In the genomic region with DNA sequence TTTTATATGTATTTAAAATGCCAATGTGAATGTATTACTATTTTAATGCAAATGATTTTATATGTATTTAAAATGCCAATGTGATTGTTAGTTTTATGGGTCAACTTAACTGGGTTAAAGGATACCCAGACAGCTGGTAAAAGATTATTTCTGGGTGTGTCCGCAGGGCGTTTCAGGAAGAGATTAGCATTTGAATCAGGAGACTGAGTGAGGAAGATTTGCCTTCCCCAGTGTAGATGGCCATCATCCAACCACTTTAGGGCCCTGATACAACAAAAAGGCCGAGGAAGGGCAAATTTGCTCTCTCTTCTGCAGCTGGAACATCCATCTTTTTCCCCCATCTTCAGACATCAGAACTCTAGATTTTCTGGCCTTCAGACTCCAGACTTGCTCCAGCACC, we compare ENCODE assay signal across 22 cellular contexts.
"Had no signal": no experiment of that assay in that cellular context is flagged by ENCODE, and none has a peak within 500 bp of the region (broad histone marks: within the 10 kb centered on the region; RNA-seq: fewer than 3 reads in every experiment).

No MANE protein-coding gene starts in this region.

- H3K27ac ChIP-seq: foreskin keratinocyte, neural progenitor cell, sigmoid colon, uterus, WERI-Rb-1 had no signal

- H3K27me3 ChIP-seq: neural progenitor cell, sigmoid colon, uterus had no signal

- H3K4me1 ChIP-seq: foreskin keratinocyte, neural progenitor cell, sigmoid colon, uterus had no signal

- H3K4me1 Mint-ChIP-seq: activated T-helper 17 cell treated with anti-CD3 and anti-CD28 coated beads, Interleukin-2, amount 50 U/mL, for 72 hours; naive thymus-derived CD8-positive, alpha-beta T cell had no signal

- H3K27ac Mint-ChIP-seq: activated naive CD4-positive, alpha-beta T cell treated with anti-CD3 and anti-CD28 coated beads, Interleukin-2, amount 50 U/mL, for 72 hours; activated T-cell treated with anti-CD3 and anti-CD28 coated beads, Interleukin-2, amount 50 U/mL, for 24 hours; activated T-helper 17 cell treated with anti-CD3 and anti-CD28 coated beads, Interleukin-2, amount 50 U/mL, for 72 hours; brain; naive thymus-derived CD8-positive, alpha-beta T cell; neural progenitor cell; stimulated activated naive B cell treated with anti-CD40 and anti-IgM and Interleukin-4, amounts not matched to agents 10 μg/mL and 1 μg/mL and 100 μg/mL, for 72 hours had no signal

- H3K4me3 Mint-ChIP-seq: activated T-cell treated with anti-CD3 and anti-CD28 coated beads, Interleukin-2, amount 50 U/mL, for 24 hours; activated T-helper 17 cell treated with anti-CD3 and anti-CD28 coated beads, Interleukin-2, amount 50 U/mL, for 72 hours; brain; naive thymus-derived CD8-positive, alpha-beta T cell; neural progenitor cell; stimulated activated naive B cell treated with anti-CD40 and anti-IgM and Interleukin-4, amounts not matched to agents 10 μg/mL and 1 μg/mL and 100 μg/mL, for 72 hours had no signal

- H3K4me3 ChIP-seq: lung, neural progenitor cell, sigmoid colon, uterus had no signal

- H3K9me3 ChIP-seq: sigmoid colon, uterus had no signal

- H3K36me3 ChIP-seq: neural progenitor cell, sigmoid colon, uterus, WERI-Rb-1 had no signal

- H3K36me3 Mint-ChIP-seq: activated naive CD4-positive, alpha-beta T cell treated with anti-CD3 and anti-CD28 coated beads, Interleukin-2, amount 50 U/mL, for 72 hours; brain; naive thymus-derived CD8-positive, alpha-beta T cell; neural progenitor cell; stimulated activated naive B cell treated with anti-CD40 and anti-IgM and Interleukin-4, amounts not matched to agents 10 μg/mL and 1 μg/mL and 100 μg/mL, for 72 hours had no signal

- H3K9me3 Mint-ChIP-seq: activated naive CD4-positive, alpha-beta T cell treated with anti-CD3 and anti-CD28 coated beads, Interleukin-2, amount 50 U/mL, for 72 hours; activated T-cell treated with anti-CD3 and anti-CD28 coated beads, Interleukin-2, amount 50 U/mL, for 24 hours; activated T-helper 17 cell treated with anti-CD3 and anti-CD28 coated beads, Interleukin-2, amount 50 U/mL, for 72 hours; naive thymus-derived CD8-positive, alpha-beta T cell; neural progenitor cell had no signal

- DNase-seq: activated CD4-positive, alpha-beta T cell treated with anti-CD3 and anti-CD28 coated beads for 1 hour; activated CD4-positive, alpha-beta T cell treated with anti-CD3 and anti-CD28 coated beads, Interleukin-2, amount 50 U/mL, for 1 hour; activated T-cell treated with anti-CD3 and anti-CD28 coated beads, Interleukin-2, amount 50 U/mL, for 24 hours; aorta; dermis blood vessel endothelial cell; effector CD8-positive, alpha-beta T cell; foreskin keratinocyte; kidney; naive thymus-derived CD8-positive, alpha-beta T cell; sigmoid colon; stimulated activated CD4-positive, alpha-beta T cell treated with anti-CD3 and anti-CD28 coated beads, Interleukin-2, amount 100 ng/mL, for 48 hours; stimulated activated CD8-positive, alpha-beta memory T cell treated with anti-CD3 and anti-CD28 coated beads, Interleukin-4, amount 100 ng/mL, for 48 hours; stimulated activated naive B cell treated with anti-CD40 and anti-IgM and Interleukin-4, amounts not matched to agents 10 μg/mL and 1 μg/mL and 100 μg/mL, for 72 hours; trophoblast cell; uterus; WERI-Rb-1 had no signal

- ATAC-seq: activated naive CD4-positive, alpha-beta T cell treated with anti-CD3 and anti-CD28 coated beads, Interleukin-2, amount 50 U/mL, for 72 hours; activated T-helper 17 cell treated with anti-CD3 and anti-CD28 coated beads, Interleukin-2, amount 50 U/mL, for 72 hours; foreskin keratinocyte; left lobe of liver; naive thymus-derived CD8-positive, alpha-beta T cell; stimulated activated naive B cell treated with anti-CD40 and anti-IgM and Interleukin-4, amounts not matched to agents 10 μg/mL and 1 μg/mL and 100 μg/mL, for 72 hours had no signal
